In the genomic region with DNA sequence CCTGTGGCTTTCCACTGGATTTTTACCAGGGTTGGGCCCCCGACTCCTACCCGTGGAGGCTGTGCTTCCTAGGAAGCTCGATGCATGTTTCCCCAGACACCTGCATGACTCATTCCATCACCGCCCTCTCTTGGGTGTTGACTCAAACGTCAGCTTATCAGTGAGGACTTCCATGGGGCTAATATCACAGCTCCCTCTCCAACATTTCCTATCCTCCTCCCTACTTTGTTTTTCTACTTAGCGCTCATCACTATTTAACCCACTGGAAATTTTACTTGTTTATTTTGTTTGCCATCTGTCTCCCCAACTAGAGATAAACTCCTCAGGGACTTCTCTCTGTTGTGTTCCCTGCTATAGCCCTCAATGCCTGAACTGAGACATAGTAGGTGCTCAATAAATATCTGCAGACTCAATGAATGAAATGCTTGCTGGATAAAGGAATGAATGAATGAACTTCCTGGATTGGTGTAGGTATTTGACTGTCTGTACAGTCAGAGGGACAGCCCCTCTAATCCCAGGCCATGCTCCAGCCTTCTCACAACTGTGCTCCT, we compare ENCODE assay signal across 2 cellular contexts.
TF ChIP-seq lines count a peak whose summit lies in the region.

No MANE protein-coding gene starts in this region.

TF ChIP-seq in K562, 482 proteins besides CTCF, POLR2A, EP300 and RAD21 (continued from another document and continues in another):
- no peak for TF ChIP-seq ZFP36 (IDR thresholded peaks at IDR 0.05; ENCODE audit: low read depth, low read length, partially characterized antibody)
- TF ChIP-seq ZNF316 (IDR thresholded peaks at IDR 0.05): no peak
- TF ChIP-seq ZEB2 (IDR thresholded peaks at IDR 0.05): peak; percentile 62; the same call in 1 of the 2 replicates
- no peak for TF ChIP-seq WHSC1 (IDR thresholded peaks at IDR 0.05; ENCODE audit: low read length)
- no peak for TF ChIP-seq TEAD2 (tag; IDR thresholded peaks at IDR 0.05)
- TF ChIP-seq HNRNPLL (IDR thresholded peaks at IDR 0.05; ENCODE audit: low read depth, low read length, poor library complexity, severe bottlenecking): no peak
- peak in 1 of 2 experiments; percentile 60; a peak in 1 of 4 replicates for TF ChIP-seq FOXA3 (CRISPR knock-in tag; conservative IDR thresholded peaks at IDR 0.05 in 1 of 2, IDR thresholded peaks at IDR 0.05 in 1 of 2)
- TF ChIP-seq ZNF766 (CRISPR knock-in tag; conservative IDR thresholded peaks at IDR 0.05): no peak
- no peak for TF ChIP-seq CHD1 (IDR thresholded peaks at IDR 0.05; ENCODE audit: low read length)
- no peak for TF ChIP-seq KLF13 (tag; IDR thresholded peaks at IDR 0.05; ENCODE audit: borderline replicate concordance, low read depth)
- no peak for TF ChIP-seq TCFL5 (CRISPR knock-in tag; conservative IDR thresholded peaks at IDR 0.05)
- peak; percentile 50; the same call in 1 of the 2 replicates for TF ChIP-seq ARID1B (IDR thresholded peaks at IDR 0.05)
- no peak for TF ChIP-seq CEBPB (tag; IDR thresholded peaks at IDR 0.05)
- TF ChIP-seq ZBTB17 (CRISPR knock-in tag; IDR thresholded peaks at IDR 0.05): no peak
- no peak for TF ChIP-seq HINFP (tag; conservative IDR thresholded peaks at IDR 0.05; ENCODE audit: low read depth)
- no peak for TF ChIP-seq MBD2 (IDR thresholded peaks at IDR 0.05; ENCODE audit: borderline replicate concordance, low read depth)
- TF ChIP-seq NFE2 (IDR thresholded peaks at IDR 0.05; ENCODE audit: low read depth): no peak
- TF ChIP-seq, protein P1, sequence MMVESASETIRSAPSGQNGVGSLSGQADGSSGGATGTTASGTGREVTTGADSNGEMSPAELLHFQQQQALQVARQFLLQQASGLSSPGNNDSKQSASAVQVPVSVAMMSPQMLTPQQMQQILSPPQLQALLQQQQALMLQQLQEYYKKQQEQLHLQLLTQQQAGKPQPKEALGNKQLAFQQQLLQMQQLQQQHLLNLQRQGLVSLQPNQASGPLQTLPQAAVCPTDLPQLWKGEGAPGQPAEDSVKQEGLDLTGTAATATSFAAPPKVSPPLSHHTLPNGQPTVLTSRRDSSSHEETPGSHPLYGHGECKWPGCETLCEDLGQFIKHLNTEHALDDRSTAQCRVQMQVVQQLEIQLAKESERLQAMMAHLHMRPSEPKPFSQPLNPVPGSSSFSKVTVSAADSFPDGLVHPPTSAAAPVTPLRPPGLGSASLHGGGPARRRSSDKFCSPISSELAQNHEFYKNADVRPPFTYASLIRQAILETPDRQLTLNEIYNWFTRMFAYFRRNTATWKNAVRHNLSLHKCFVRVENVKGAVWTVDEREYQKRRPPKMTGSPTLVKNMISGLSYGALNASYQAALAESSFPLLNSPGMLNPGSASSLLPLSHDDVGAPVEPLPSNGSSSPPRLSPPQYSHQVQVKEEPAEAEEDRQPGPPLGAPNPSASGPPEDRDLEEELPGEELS (CRISPR knock-in tag; IDR thresholded peaks at IDR 0.05; ENCODE audit: borderline replicate concordance): no peak
- no peak for TF ChIP-seq BRF1 (IDR thresholded peaks at IDR 0.05; ENCODE audit: borderline replicate concordance, extremely low read depth, insufficient read length)
- no peak for TF ChIP-seq THAP7 (CRISPR knock-in tag; IDR thresholded peaks at IDR 0.05)
- no peak for TF ChIP-seq RNF2 (IDR thresholded peaks at IDR 0.05)
- no peak for TF ChIP-seq ZFP1 (CRISPR knock-in tag; IDR thresholded peaks at IDR 0.05)
- no peak for TF ChIP-seq AFF4 (CRISPR knock-in tag; IDR thresholded peaks at IDR 0.05)

TF ChIP-seq in HepG2, 621 proteins besides CTCF, POLR2A, EP300 and RAD21 (continued from another document and continues in another):
- TF ChIP-seq, protein P2, sequence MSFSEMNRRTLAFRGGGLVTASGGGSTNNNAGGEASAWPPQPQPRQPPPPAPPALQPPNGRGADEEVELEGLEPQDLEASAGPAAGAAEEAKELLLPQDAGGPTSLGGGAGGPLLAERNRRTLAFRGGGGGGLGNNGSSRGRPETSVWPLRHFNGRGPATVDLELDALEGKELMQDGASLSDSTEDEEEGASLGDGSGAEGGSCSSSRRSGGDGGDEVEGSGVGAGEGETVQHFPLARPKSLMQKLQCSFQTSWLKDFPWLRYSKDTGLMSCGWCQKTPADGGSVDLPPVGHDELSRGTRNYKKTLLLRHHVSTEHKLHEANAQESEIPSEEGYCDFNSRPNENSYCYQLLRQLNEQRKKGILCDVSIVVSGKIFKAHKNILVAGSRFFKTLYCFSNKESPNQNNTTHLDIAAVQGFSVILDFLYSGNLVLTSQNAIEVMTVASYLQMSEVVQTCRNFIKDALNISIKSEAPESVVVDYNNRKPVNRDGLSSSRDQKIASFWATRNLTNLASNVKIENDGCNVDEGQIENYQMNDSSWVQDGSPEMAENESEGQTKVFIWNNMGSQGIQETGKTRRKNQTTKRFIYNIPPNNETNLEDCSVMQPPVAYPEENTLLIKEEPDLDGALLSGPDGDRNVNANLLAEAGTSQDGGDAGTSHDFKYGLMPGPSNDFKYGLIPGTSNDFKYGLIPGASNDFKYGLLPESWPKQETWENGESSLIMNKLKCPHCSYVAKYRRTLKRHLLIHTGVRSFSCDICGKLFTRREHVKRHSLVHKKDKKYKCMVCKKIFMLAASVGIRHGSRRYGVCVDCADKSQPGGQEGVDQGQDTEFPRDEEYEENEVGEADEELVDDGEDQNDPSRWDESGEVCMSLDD (CRISPR knock-in tag; IDR thresholded peaks at IDR 0.05; ENCODE audit: borderline replicate concordance): peak; percentile 24; the same call in 1 of the 2 replicates
- 0 out of 2 replicates have a peak, but pooled peaks have one; percentile 79 for TF ChIP-seq ZNF775 (CRISPR knock-in tag; IDR thresholded peaks at IDR 0.05; ENCODE audit: borderline replicate concordance)
- peak; percentile 38; the same call in 1 of the 2 replicates for TF ChIP-seq ERF (CRISPR knock-in tag; IDR thresholded peaks at IDR 0.05)
- peak; percentile 48; the same call in 1 of the 2 replicates for TF ChIP-seq FOXK2 (IDR thresholded peaks at IDR 0.05)
- peak; percentile 39; the same call in 1 of the 2 replicates for TF ChIP-seq RARA (CRISPR knock-in tag; IDR thresholded peaks at IDR 0.05)
- TF ChIP-seq, protein P3, sequence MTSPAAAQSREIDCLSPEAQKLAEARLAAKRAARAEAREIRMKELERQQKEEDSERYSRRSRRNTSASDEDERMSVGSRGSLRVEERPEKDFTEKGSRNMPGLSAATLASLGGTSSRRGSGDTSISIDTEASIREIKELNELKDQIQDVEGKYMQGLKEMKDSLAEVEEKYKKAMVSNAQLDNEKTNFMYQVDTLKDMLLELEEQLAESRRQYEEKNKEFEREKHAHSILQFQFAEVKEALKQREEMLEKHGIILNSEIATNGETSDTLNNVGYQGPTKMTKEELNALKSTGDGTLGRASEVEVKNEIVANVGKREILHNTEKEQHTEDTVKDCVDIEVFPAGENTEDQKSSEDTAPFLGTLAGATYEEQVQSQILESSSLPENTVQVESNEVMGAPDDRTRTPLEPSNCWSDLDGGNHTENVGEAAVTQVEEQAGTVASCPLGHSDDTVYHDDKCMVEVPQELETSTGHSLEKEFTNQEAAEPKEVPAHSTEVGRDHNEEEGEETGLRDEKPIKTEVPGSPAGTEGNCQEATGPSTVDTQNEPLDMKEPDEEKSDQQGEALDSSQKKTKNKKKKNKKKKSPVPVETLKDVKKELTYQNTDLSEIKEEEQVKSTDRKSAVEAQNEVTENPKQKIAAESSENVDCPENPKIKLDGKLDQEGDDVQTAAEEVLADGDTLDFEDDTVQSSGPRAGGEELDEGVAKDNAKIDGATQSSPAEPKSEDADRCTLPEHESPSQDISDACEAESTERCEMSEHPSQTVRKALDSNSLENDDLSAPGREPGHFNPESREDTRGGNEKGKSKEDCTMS (CRISPR knock-in tag; conservative IDR thresholded peaks at IDR 0.05): no peak
- no peak for TF ChIP-seq ZNF468 (CRISPR knock-in tag; IDR thresholded peaks at IDR 0.05)
- no peak for TF ChIP-seq FUBP1 (CRISPR knock-in tag; IDR thresholded peaks at IDR 0.05; ENCODE audit: borderline replicate concordance)
- peak; percentile 70 for TF ChIP-seq SAP130 (CRISPR knock-in tag; IDR thresholded peaks at IDR 0.05; ENCODE audit: low read depth)
- TF ChIP-seq MEIS2 (CRISPR knock-in tag; IDR thresholded peaks at IDR 0.05): peak; percentile 78
- 0 out of 2 replicates have a peak, but pooled peaks have one; percentile 7 for TF ChIP-seq ZKSCAN1 (IDR thresholded peaks at IDR 0.05; ENCODE audit: low read length)
- no peak for TF ChIP-seq SRF (IDR thresholded peaks at IDR 0.05; ENCODE audit: low read depth, low read length)
- no peak for TF ChIP-seq ZNF510 (CRISPR knock-in tag; IDR thresholded peaks at IDR 0.05; ENCODE audit: low read depth)
- TF ChIP-seq ZNF142 (CRISPR knock-in tag; IDR thresholded peaks at IDR 0.05): peak; percentile 56; the same call in 1 of the 2 replicates
- TF ChIP-seq ZSCAN30 (CRISPR knock-in tag; IDR thresholded peaks at IDR 0.05): no peak
- no peak for TF ChIP-seq NKX3-1 (CRISPR knock-in tag; IDR thresholded peaks at IDR 0.05)
- TF ChIP-seq, protein P4, sequence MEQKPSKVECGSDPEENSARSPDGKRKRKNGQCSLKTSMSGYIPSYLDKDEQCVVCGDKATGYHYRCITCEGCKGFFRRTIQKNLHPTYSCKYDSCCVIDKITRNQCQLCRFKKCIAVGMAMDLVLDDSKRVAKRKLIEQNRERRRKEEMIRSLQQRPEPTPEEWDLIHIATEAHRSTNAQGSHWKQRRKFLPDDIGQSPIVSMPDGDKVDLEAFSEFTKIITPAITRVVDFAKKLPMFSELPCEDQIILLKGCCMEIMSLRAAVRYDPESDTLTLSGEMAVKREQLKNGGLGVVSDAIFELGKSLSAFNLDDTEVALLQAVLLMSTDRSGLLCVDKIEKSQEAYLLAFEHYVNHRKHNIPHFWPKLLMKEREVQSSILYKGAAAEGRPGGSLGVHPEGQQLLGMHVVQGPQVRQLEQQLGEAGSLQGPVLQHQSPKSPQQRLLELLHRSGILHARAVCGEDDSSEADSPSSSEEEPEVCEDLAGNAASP (CRISPR knock-in tag; IDR thresholded peaks at IDR 0.05; ENCODE audit: borderline replicate concordance): peak; percentile 20; the same call in 1 of the 2 replicates
- TF ChIP-seq ATF1 (CRISPR knock-in tag; IDR thresholded peaks at IDR 0.05): peak; percentile 55; the same call in 1 of the 2 replicates
- peak; percentile 73; the same call in 1 of the 2 replicates for TF ChIP-seq PPARG (CRISPR knock-in tag; conservative IDR thresholded peaks at IDR 0.05)
- TF ChIP-seq HOXA3 (CRISPR knock-in tag; IDR thresholded peaks at IDR 0.05): peak; percentile 42; the same call in 1 of the 2 replicates
- TF ChIP-seq ARID2 (CRISPR knock-in tag; IDR thresholded peaks at IDR 0.05; ENCODE audit: borderline replicate concordance): 0 out of 2 replicates have a peak, but pooled peaks have one; percentile 29
- peak; percentile 83 for TF ChIP-seq JUN (CRISPR knock-in tag; IDR thresholded peaks at IDR 0.05)
- TF ChIP-seq FOXJ3 (CRISPR knock-in tag; IDR thresholded peaks at IDR 0.05; ENCODE audit: borderline replicate concordance): 0 out of 2 replicates have a peak, but pooled peaks have one; percentile 16
- TF ChIP-seq NR2F6 (IDR thresholded peaks at IDR 0.05): 0 out of 2 replicates have a peak, but pooled peaks have one; percentile 28
- 0 out of 2 replicates have a peak, but pooled peaks have one; percentile 20 for TF ChIP-seq NR2F6 (CRISPR knock-in tag; IDR thresholded peaks at IDR 0.05)
- TF ChIP-seq ZNF709 (CRISPR knock-in tag; IDR thresholded peaks at IDR 0.05): no peak
- peak; percentile 35; the same call in 1 of the 2 replicates for TF ChIP-seq ZMYM4 (CRISPR knock-in tag; IDR thresholded peaks at IDR 0.05)
- TF ChIP-seq ZNF605 (CRISPR knock-in tag; IDR thresholded peaks at IDR 0.05): peak; percentile 48; the same call in 1 of the 2 replicates
- peak; percentile 64 for TF ChIP-seq SALL1 (CRISPR knock-in tag; IDR thresholded peaks at IDR 0.05)
